Comparison of ENCODE assay signal across 15 cellular contexts in genomic region chr11:108346451-108346850, GRCh38.
A peak's percentile ranks its signal among the peaks of the same experiment; 100 is the strongest.
DNase-seq lines count a peak whose midpoint lies in the region; ATAC-seq, FAIRE-seq and TF ChIP-seq lines count a peak whose summit lies in the region.
"Had no signal": no experiment of that assay in that cellular context is flagged by ENCODE, and none has a peak within 500 bp of the region (broad histone marks: within the 10 kb centered on the region; RNA-seq: fewer than 3 reads in every experiment).

No MANE protein-coding gene starts in this region.

- TF ChIP-seq CTCF in right lobe of liver (IDR thresholded peaks at IDR 0.05) (no peak), HepG2 (CRISPR knock-in tag; IDR thresholded peaks at IDR 0.05) (no peak), heart left ventricle (IDR thresholded peaks at IDR 0.05) (no peak)

- DNase-seq in right lobe of liver (no peak), HepG2 (ENCODE audit: low spot score) (no peak), T-cell (no peak), left lobe of liver (ENCODE audit: low spot score) (no peak), SW 1271 (lab: John Stamatoyannopoulos, UW) (no peak), heart left ventricle (no peak), caudate nucleus (lab: John Stamatoyannopoulos, UW) (no peak)
- DNase-seq: Calu3, DMS 273 treated with DMSO at 0.1 percent for 48 hours, GM23248, IMR-90 had no signal

- H3K36me3 ChIP-seq in right lobe of liver (peaks cover 0 to 12% (median 2%) of the 10 kb centered on the region in 4 donors), HepG2 (replicated peaks in 1 of 2; ENCODE audit: control insufficient read depth in 1 of 2, insufficient read depth in 2 of 2, low read length in 2 of 2) (peaks cover 4 to 25% of the 10 kb centered on the region in 2 experiments; a peak in 3 of 5 replicates), heart left ventricle (peaks cover 0 to 77% (median 52%) of the 10 kb centered on the region in 9 donors)

- H3K27ac Mint-ChIP-seq in T-cell, result peak overlapping the region; percentile 7 to 64
- H3K27ac Mint-ChIP-seq: CD14-positive monocyte had no signal

- no peak overlapping the region for H3K4me2 ChIP-seq in HepG2 (ENCODE audit: low read depth, low read length)

- H3K36me3 Mint-ChIP-seq in T-cell, result peaks cover 60% of the 10 kb centered on the region

- no peak overlapping the region for H3K9ac ChIP-seq in HepG2 (ENCODE audit: insufficient read depth, low read depth, low read length)
- H3K9ac ChIP-seq: GM23248 had no signal

- no peak overlapping the region for H3K4me3 ChIP-seq in right lobe of liver
- no peak overlapping the region for H3K4me3 ChIP-seq in HepG2 (replicated peaks in 1 of 3; ENCODE audit: insufficient read depth in 1 of 3, low read depth in 2 of 3, low read length in 3 of 3)
- no peak overlapping the region for H3K4me3 ChIP-seq in heart left ventricle
- H3K4me3 ChIP-seq: GM23248 had no signal

- no peak overlapping the region for H2AFZ ChIP-seq in HepG2 (ENCODE audit: low read length)
- H2AFZ ChIP-seq: GM23248 had no signal

- intact Hi-C loops in right lobe of liver (cut with DNase I), result no loop called here
- intact Hi-C loops in HepG2 (cut with micrococcal nuclease; ENCODE audit: unreplicated experiment), result no loop called here
- intact Hi-C loops in heart left ventricle (cut with DNase I), result loop anchor here in 5 of 10 donors (10.0 kb wide), 2 partner anchors 298 to 308 kb away; no protein-coding TSS in a partner anchor

- H3K79me2 ChIP-seq in HepG2 (ENCODE audit: insufficient read depth, low read length), result no peaks in the 10 kb centered on the region

- no peak for TF ChIP-seq POLR2A in right lobe of liver (IDR thresholded peaks at IDR 0.05)
- TF ChIP-seq POLR2A in HepG2 (IDR thresholded peaks at IDR 0.05; ENCODE audit: insufficient read depth in 1 of 2, low read depth in 2 of 2, low read length in 2 of 2), result no peak
- no peak for TF ChIP-seq POLR2A in heart left ventricle (IDR thresholded peaks at IDR 0.05)

- CTCF ChIA-PET in HepG2 (lab: Yijun Ruan, JAX; ENCODE audit: low intra/inter-chr PET ratio, low total read pairs) (no interaction called here), T-cell (lab: Charles Lee) (no interaction called here)

- H3K27ac ChIP-seq in right lobe of liver, result no peak overlapping the region
- no peak overlapping the region for H3K27ac ChIP-seq in HepG2 (ENCODE audit: extremely low read length, insufficient read depth, low read length)
- no peak overlapping the region for H3K27ac ChIP-seq in heart left ventricle
- no peak overlapping the region for H3K27ac ChIP-seq in caudate nucleus (ENCODE audit: low read depth, low read length)
- H3K27ac ChIP-seq: GM23248, HL-60 had no signal

- no peak for TF ChIP-seq EP300 in HepG2 (IDR thresholded peaks at IDR 0.05; ENCODE audit: low read depth in 2 of 2, low read length in 2 of 2)
- TF ChIP-seq EP300 in HepG2 (CRISPR knock-in tag; IDR thresholded peaks at IDR 0.05; ENCODE audit: borderline replicate concordance), result no peak

- ATAC-seq in right lobe of liver (peak in 3 of 4 donors; percentile 30 to 83 (median 63)), HepG2 (no peak), T-cell (replicated peaks in 1 of 4) (no peak), left lobe of liver (peak; percentile 56), heart left ventricle (no peak)
- ATAC-seq: HCT116 had no signal

- FAIRE-seq in HepG2 (lab: Jason Lieb, UNC), result no peak
- FAIRE-seq: H54 had no signal

- in situ Hi-C loops in HepG2 (cut with HindIII; ENCODE audit: extremely low pct_ligation_motif_present, low pct_unique_long_range_greater_than_20kb), result no loop called here

- H3K27me3 ChIP-seq in right lobe of liver, result no peaks in the 10 kb centered on the region
- no peaks in the 10 kb centered on the region for H3K27me3 ChIP-seq in HepG2 (ENCODE audit: control insufficient read depth in 1 of 2, insufficient read depth in 2 of 2, low read length in 2 of 2)
- H3K27me3 ChIP-seq in heart left ventricle, result no peaks in the 10 kb centered on the region

- H3K27me3 Mint-ChIP-seq in T-cell, result no peaks in the 10 kb centered on the region

- POLR2A ChIA-PET in HepG2 (lab: Yijun Ruan, JAX) (no interaction called here), T-cell (lab: Charles Lee) (no interaction called here)

- H3K4me3 Mint-ChIP-seq in T-cell, result no peak overlapping the region
- H3K4me3 Mint-ChIP-seq: CD14-positive monocyte had no signal

- H3K9me3 ChIP-seq in right lobe of liver (no peaks in the 10 kb centered on the region), HepG2 (ENCODE audit: low read length) (no peaks in the 10 kb centered on the region), heart left ventricle (no peaks in the 10 kb centered on the region)

- no TSS peak for BruUV-seq in HepG2 (replicated peaks; lab: Mats Ljungman, UMichigan)

- peaks cover 19 to 29% (median 26%) of the 10 kb centered on the region in 3 donors for H3K4me1 Mint-ChIP-seq in T-cell
- H3K4me1 Mint-ChIP-seq: CD14-positive monocyte had no signal

- no peaks in the 10 kb centered on the region for H4K20me1 ChIP-seq in HepG2 (ENCODE audit: insufficient read depth, low read length)

- H3K9me3 Mint-ChIP-seq in T-cell, result no peaks in the 10 kb centered on the region
- H3K9me3 Mint-ChIP-seq: CD14-positive monocyte had no signal

- H3K4me1 ChIP-seq in right lobe of liver (no peaks in the 10 kb centered on the region), HepG2 (ENCODE audit: insufficient read depth, low read length) (no peaks in the 10 kb centered on the region), heart left ventricle (no peaks in the 10 kb centered on the region)

- no peak for TF ChIP-seq RAD21 in HepG2 (CRISPR knock-in tag; IDR thresholded peaks at IDR 0.05)

TF ChIP-seq in HepG2, 621 proteins besides CTCF, POLR2A, EP300 and RAD21:
- no peak for TF ChIP-seq FOXA1 (IDR thresholded peaks at IDR 0.05)
- no peak for TF ChIP-seq FOXA1 (CRISPR knock-in tag; IDR thresholded peaks at IDR 0.05)
- no peak for TF ChIP-seq HIC2 (CRISPR knock-in tag; IDR thresholded peaks at IDR 0.05; ENCODE audit: low read depth)
- TF ChIP-seq PHF21A (CRISPR knock-in tag; IDR thresholded peaks at IDR 0.05), result no peak
- TF ChIP-seq ZMYM3 (CRISPR knock-in tag; IDR thresholded peaks at IDR 0.05), result no peak
- no peak for TF ChIP-seq ZNF781 (CRISPR knock-in tag; IDR thresholded peaks at IDR 0.05; ENCODE audit: borderline replicate concordance, not compliant biosample characterization)

Comparison
In these comparisons a context has a peak if more than half of its experiments do, and no peak if none do; other contexts are left out.
1. ATAC-seq: peak in right lobe of liver (3 of 4) and left lobe of liver (single experiment); none in HepG2 (single experiment), T-cell (0 of 4) and heart left ventricle (0 of 4).